ENCODE assay signal across 15 cellular contexts in the genomic region with DNA sequence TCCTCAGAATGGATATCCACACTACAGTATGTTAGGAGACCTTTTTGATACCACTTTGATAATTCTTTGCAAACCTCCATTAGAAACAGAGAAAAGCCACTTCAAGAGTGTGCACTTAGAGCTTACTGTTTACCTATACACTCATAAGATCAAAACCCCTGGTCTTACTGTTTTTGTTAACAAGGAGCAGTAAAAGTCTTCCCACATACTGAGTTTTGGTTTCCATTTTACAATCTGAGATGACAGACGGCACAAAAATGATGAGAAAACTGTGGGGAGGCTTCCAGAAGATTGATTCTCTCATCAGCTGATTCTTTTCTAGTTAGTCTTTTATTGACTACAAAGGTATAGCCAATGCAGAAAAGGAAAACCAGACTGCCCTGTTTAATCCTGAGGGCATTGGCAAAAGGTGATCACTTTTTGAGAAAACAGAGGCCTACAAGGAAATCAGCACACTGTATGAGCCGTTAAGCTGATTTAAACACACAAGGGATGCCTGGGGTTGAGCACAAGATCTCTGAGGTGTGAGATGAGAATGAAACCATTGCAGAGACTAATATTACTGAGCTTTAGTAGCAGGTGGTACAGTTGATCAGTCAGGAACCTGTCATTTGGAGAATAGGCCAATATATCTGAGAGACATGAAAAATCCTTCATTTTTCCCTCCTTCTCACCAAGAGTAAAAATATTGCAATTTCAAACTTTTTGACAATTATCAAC.
A peak's percentile ranks its signal among the peaks of the same experiment; 100 is the strongest.
DNase-seq lines count a peak whose midpoint lies in the region; ATAC-seq and TF ChIP-seq lines count a peak whose summit lies in the region.
"Had no signal": no experiment of that assay in that cellular context is flagged by ENCODE, and none has a peak within 500 bp of the region (broad histone marks: within the 10 kb centered on the region; RNA-seq: fewer than 3 reads in every experiment).

No MANE protein-coding gene starts in this region.

- ATAC-seq in GM18505 (IDR thresholded peaks at IDR 0.05; ENCODE audit: unreplicated experiment) (peak; percentile 93), GM19463 (IDR thresholded peaks at IDR 0.05; ENCODE audit: unreplicated experiment) (peak; percentile 78), HG02884 (IDR thresholded peaks at IDR 0.05; ENCODE audit: unreplicated experiment) (peak; percentile 71), HG03520 (IDR thresholded peaks at IDR 0.05; ENCODE audit: unreplicated experiment) (peak; percentile 94), Right ventricle myocardium superior (ENCODE audit: poor library complexity) (no peak)
- ATAC-seq: HCT116, left cardiac atrium had no signal

- H3K9ac ChIP-seq in GM23248 = no peak overlapping the region

- intact Hi-C loops in Right ventricle myocardium superior (cut with DNase I) = no loop called here

- DNase-seq in BE2C (no peak), Right ventricle myocardium superior (no peak), NOMO-1 treated with dmso at 0.1 percent for 144 hours (lab: John Stamatoyannopoulos, UW; ENCODE audit: unreplicated experiment) (no peak), GM23248 (no peak)
- DNase-seq: amniotic stem cell, dermis blood vessel endothelial cell, KBM-7, left cardiac atrium, NCI-H2171, trophoblast cell had no signal

- H2AFZ ChIP-seq in GM23248 = no peak overlapping the region

- no peaks in the 10 kb centered on the region for H3K9me2 ChIP-seq in GM23248 (ENCODE audit: insufficient read depth)

- no peak overlapping the region for H3K4me2 ChIP-seq in GM23248 (ENCODE audit: unreplicated experiment)

- TF ChIP-seq CTCF in BE2C (IDR thresholded peaks at IDR 0.05; ENCODE audit: low read depth, low read length) = no peak

- no peaks in the 10 kb centered on the region for H3F3A ChIP-seq in GM23248 (ENCODE audit: insufficient read depth)

- no peaks in the 10 kb centered on the region for H3K27me3 ChIP-seq in BE2C
- peaks cover 6% of the 10 kb centered on the region; the same call in 1 of the 2 replicates for H3K27me3 ChIP-seq in GM23248 (replicated peaks; ENCODE audit: insufficient read depth)

- no peak for TF ChIP-seq POLR2A in GM18505 (IDR thresholded peaks at IDR 0.05; ENCODE audit: borderline replicate concordance, extremely low read depth, insufficient read depth, insufficient read length)

- H3K4me3 ChIP-seq in BE2C (ENCODE audit: low read depth, low read length) (no peak overlapping the region), GM23248 (no peak overlapping the region)

- H3K4me1 ChIP-seq in BE2C = no peaks in the 10 kb centered on the region
- H3K4me1 ChIP-seq in GM23248 (ENCODE audit: insufficient read depth) = no peaks in the 10 kb centered on the region

- no peak overlapping the region for H3K27ac ChIP-seq in GM23248

- no peaks in the 10 kb centered on the region for H3K79me2 ChIP-seq in GM23248 (ENCODE audit: insufficient read depth)

- H3K36me3 ChIP-seq in BE2C = no peaks in the 10 kb centered on the region
- H3K36me3 ChIP-seq in GM23248 (ENCODE audit: low read depth) = no peaks in the 10 kb centered on the region

- H3K9me3 ChIP-seq in BE2C (no peaks in the 10 kb centered on the region), GM23248 (ENCODE audit: low read depth) (no peaks in the 10 kb centered on the region)

- H4K20me1 ChIP-seq in GM23248 (ENCODE audit: insufficient read depth) = no peaks in the 10 kb centered on the region

- in situ Hi-C loops in GM23248 (cut with MboI) = no loop called here

- WGBS in GM23248 (ENCODE audit: low coverage in 1 of 2, low lambda C conversion rate in 2 of 2, missing lambda C conversion rate in 2 of 2), 2 experiments = 17 to 22% methylated on average over 2 of the region's 2 CpGs
